Comparison of ENCODE assay signal across 1 cellular context in genomic region chr3:59064276-59064675, GRCh38.
TF ChIP-seq lines count a peak whose summit lies in the region.

No MANE protein-coding gene starts in this region.

TF ChIP-seq in K562, 482 proteins besides CTCF, POLR2A, EP300 and RAD21 (continued from another document):
- no peak for TF ChIP-seq RNF219 (CRISPR knock-in tag; IDR thresholded peaks at IDR 0.05)
- TF ChIP-seq GATAD2A (IDR thresholded peaks at IDR 0.05) = no peak
- no peak for TF ChIP-seq KAT8 (IDR thresholded peaks at IDR 0.05; ENCODE audit: low read depth)
- no peak for TF ChIP-seq CTCFL (IDR thresholded peaks at IDR 0.05; ENCODE audit: borderline replicate concordance, insufficient read depth, low read depth, low read length, poor library complexity, severe bottlenecking)
- TF ChIP-seq TCF3 (CRISPR knock-in tag; IDR thresholded peaks at IDR 0.05) = no peak
- no peak for TF ChIP-seq ZNF76 (CRISPR knock-in tag; IDR thresholded peaks at IDR 0.05; ENCODE audit: borderline replicate concordance)
- TF ChIP-seq NFIX (CRISPR knock-in tag; IDR thresholded peaks at IDR 0.05; ENCODE audit: low read depth) = no peak
- TF ChIP-seq PHB2 (IDR thresholded peaks at IDR 0.05; ENCODE audit: low read depth) = no peak
- no peak for TF ChIP-seq ZNF764 (CRISPR knock-in tag; IDR thresholded peaks at IDR 0.05; ENCODE audit: low read depth)
- no peak for TF ChIP-seq HDAC1 (IDR thresholded peaks at IDR 0.05)
- TF ChIP-seq CLOCK (CRISPR knock-in tag; IDR thresholded peaks at IDR 0.05; ENCODE audit: borderline replicate concordance) = no peak
- no peak for TF ChIP-seq CREM (IDR thresholded peaks at IDR 0.05; ENCODE audit: low read depth)
- TF ChIP-seq FOXO4 (CRISPR knock-in tag; IDR thresholded peaks at IDR 0.05) = no peak
- no peak for TF ChIP-seq RFX5 (IDR thresholded peaks at IDR 0.05; ENCODE audit: low read depth, low read length)
- no peak for TF ChIP-seq TRIM25 (IDR thresholded peaks at IDR 0.05; ENCODE audit: borderline replicate concordance)
- TF ChIP-seq ZC3H11A (IDR thresholded peaks at IDR 0.05; ENCODE audit: low read depth, low read length) = no peak
